In the genomic region with DNA sequence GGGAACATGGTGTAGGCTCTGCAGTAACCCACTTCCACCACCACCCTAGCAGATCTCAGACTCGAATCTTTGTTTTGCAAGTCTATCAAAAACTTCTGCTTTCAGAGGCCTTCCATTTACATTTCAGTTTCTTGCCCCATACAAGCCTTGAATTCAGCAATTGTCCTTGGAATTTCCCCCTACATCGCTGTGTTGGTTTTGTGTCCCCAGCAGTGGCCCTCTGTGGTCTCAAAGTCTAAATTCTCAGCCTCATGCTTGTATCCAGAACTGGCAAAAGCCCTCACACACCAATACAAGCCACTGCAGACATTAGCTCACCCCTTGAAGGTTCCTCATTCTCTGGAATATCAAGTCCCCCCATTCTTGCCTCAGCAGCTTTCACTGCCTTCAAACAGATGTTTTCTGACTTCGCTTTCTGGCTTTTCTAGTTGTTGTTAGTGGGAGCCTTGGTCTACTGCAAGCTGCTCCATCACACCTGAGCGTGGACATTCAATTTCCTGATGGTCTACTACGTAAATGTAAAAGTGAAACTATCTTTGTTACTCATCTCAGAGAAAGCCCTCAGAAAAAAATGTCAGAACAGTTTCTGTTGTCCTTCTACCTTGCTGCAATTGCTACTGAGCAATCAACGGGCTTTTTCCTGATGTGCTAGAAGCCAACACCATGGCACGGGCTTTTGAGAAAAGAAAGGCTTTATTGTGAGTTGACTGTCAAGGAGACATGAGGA, we compare ENCODE assay signal across 8 cellular contexts. TPM values are rescaled to one million over a fixed set of nuclear protein-coding genes. Genes with fewer than 3 reads are reported as not detected.
DNase-seq lines count a peak whose midpoint lies in the region; ATAC-seq, FAIRE-seq and TF ChIP-seq lines count a peak whose summit lies in the region.

No MANE protein-coding gene starts in this region.

- SMC1A ChIA-PET in GM12878 (lab: Charles Lee; ENCODE audit: uncharacterized antibody, unreplicated experiment): interaction anchor here (1.2 to 6.3 kb wide), 5 partner anchors 9 to 24 kb away, joined by 3 to 58 read pairs (median 5); no protein-coding TSS in a partner anchor

- H3K9ac ChIP-seq in BLaER1 treated with 17β-estradiol and CSF1 and Interleukin-3, amounts not matched to agents 10 nM and 100 nM: peak overlapping the region in 3 of 11 experiments; percentile 24 to 48 (median 41); a peak in 4 of 22 replicates
- peak overlapping the region; percentile 24; the same call in 1 of the 2 replicates for H3K9ac ChIP-seq in GM12878 (ENCODE audit: control insufficient read depth, insufficient read depth, low read length)

- H3K27ac ChIP-seq in BLaER1 treated with 17β-estradiol and CSF1 and Interleukin-3, amounts not matched to agents 10 nM and 100 nM: peak overlapping the region in 7 of 11 experiments; percentile 1 to 74 (median 50); a peak in 12 of 22 replicates
- peak overlapping the region; percentile 81 for H3K27ac ChIP-seq in GM12878 (ENCODE audit: control insufficient read depth, insufficient read depth)

- WGBS in GM12878 (ENCODE audit: insufficient coverage, insufficient replicate concordance, low lambda C conversion rate, missing lambda C conversion rate): under 1% methylated on average over 7 of the region's 7 CpGs

- no peaks in the 10 kb centered on the region for H3K9me3 ChIP-seq in BLaER1 treated with 17β-estradiol and CSF1 and Interleukin-3, amounts not matched to agents 10 nM and 100 nM (replicated peaks in 1 of 11)
- H3K9me3 ChIP-seq in GM12878 (replicated peaks; ENCODE audit: control insufficient read depth, insufficient read depth, low read length) (peaks cover 5% of the 10 kb centered on the region; the same call in 1 of the 3 replicates), HAP-1 (peaks cover 2% of the 10 kb centered on the region; the same call in 1 of the 2 replicates)

- peak overlapping the region; percentile 1 to 76 (median 35); a peak in 14 of 22 replicates for H3K4me2 ChIP-seq in BLaER1 treated with 17β-estradiol and CSF1 and Interleukin-3, amounts not matched to agents 10 nM and 100 nM
- peak overlapping the region; percentile 53 for H3K4me2 ChIP-seq in GM12878 (ENCODE audit: control insufficient read depth, insufficient read depth)

- CTCF ChIA-PET in GM12878 (lab: Yijun Ruan, JAX): interaction anchor here (7.1 to 7.5 kb wide), 2 partner anchors 12 to 24 kb away, joined by 69 to 73 read pairs; no protein-coding TSS in a partner anchor

- in situ Hi-C loops in GM12878 (cut with MboI) (no loop called here), HAP-1 (cut with MboI; ENCODE audit: low sequenced_read_pairs) (no loop called here)

- peak in 2 of 3 experiments; percentile 4 to 16; a peak in 2 of 6 replicates for TF ChIP-seq CTCF in GM12878 (IDR thresholded peaks at IDR 0.05 in 2 of 3, conservative IDR thresholded peaks at IDR 0.05 in 1 of 3; ENCODE audit: control insufficient read depth in 2 of 3, extremely low read depth in 1 of 3, insufficient read depth in 1 of 3, low read depth in 3 of 3, low read length in 3 of 3)

- peak; percentile 80 for FAIRE-seq in GM19239 (lab: Jason Lieb, UNC)
- peak; percentile 93 for FAIRE-seq in GM12878 (lab: Jason Lieb, UNC)

- RAD21 ChIA-PET in GM12878 (lab: Charles Lee; ENCODE audit: unreplicated experiment): interaction anchor here (0.8 to 1.1 kb wide), 3 partner anchors 10 to 24 kb away, joined by 3 to 5 read pairs (median 3); no protein-coding TSS in a partner anchor

- no peaks in the 10 kb centered on the region; a peak in 1 of 22 replicates for H4K20me1 ChIP-seq in BLaER1 treated with 17β-estradiol and CSF1 and Interleukin-3, amounts not matched to agents 10 nM and 100 nM
- no peaks in the 10 kb centered on the region for H4K20me1 ChIP-seq in GM12878 (ENCODE audit: control insufficient read depth, insufficient read depth)

- TF ChIP-seq POLR2A in GM12878 (IDR thresholded peaks at IDR 0.05; ENCODE audit: low read depth, low read length) (no peak), erythroblast (IDR thresholded peaks at IDR 0.05; ENCODE audit: low read length) (no peak)

- H3K27me3 ChIP-seq in BLaER1 treated with 17β-estradiol and CSF1 and Interleukin-3, amounts not matched to agents 10 nM and 100 nM: no peaks in the 10 kb centered on the region
- no peaks in the 10 kb centered on the region for H3K27me3 ChIP-seq in GM12878 (replicated peaks in 1 of 2; ENCODE audit: control insufficient read depth in 2 of 2, insufficient read depth in 2 of 2, low read length in 1 of 2)
- no peaks in the 10 kb centered on the region for H3K27me3 ChIP-seq in HAP-1 (ENCODE audit: low read depth)

- TF ChIP-seq RAD21 in GM12878 (IDR thresholded peaks at IDR 0.05; ENCODE audit: insufficient read depth, low read depth, low read length): no peak

- ATAC-seq in HG03469 (IDR thresholded peaks at IDR 0.05; ENCODE audit: unreplicated experiment) (peak; percentile 33), GM12878 (peak; percentile 53)

- H3K79me2 ChIP-seq in GM12878 (ENCODE audit: control insufficient read depth, insufficient read depth, low read length): peaks cover 17% of the 10 kb centered on the region

- no peak for TF ChIP-seq EP300 in GM12878 (IDR thresholded peaks at IDR 0.05; ENCODE audit: borderline replicate concordance in 1 of 2, control insufficient read depth in 1 of 2, low read depth in 2 of 2, low read length in 2 of 2)

- peak overlapping the region; percentile 41 for H2AFZ ChIP-seq in GM12878 (ENCODE audit: control insufficient read depth, low read depth, low read length)

- DNase-seq in GM19239 (ENCODE audit: insufficient read length, low spot score) (peak; percentile 53), GM12878 (ENCODE audit: low read depth, low spot score) (peak; percentile 69), HAP-1 (ENCODE audit: low spot score in 2 of 2) (no peak), erythroblast (lab: John Stamatoyannopoulos, UW) (no peak), NCI-H187 treated with DMSO at 0.1 percent for 48 hours (lab: John Stamatoyannopoulos, UW) (no peak)
- DNase-seq in activated effector memory CD4-positive, alpha-beta T cell treated with Interleukin-2 at 50 U/mL for 16 hours: no peak

- POLR2A ChIA-PET in GM12878 (lab: Charles Lee): interaction anchor here (0.5 to 1.2 kb wide), 5 partner anchors 11 to 54 kb away, joined by 3 to 8 read pairs (median 4); no protein-coding TSS in a partner anchor

- intact Hi-C loops in GM12878 (cut with micrococcal nuclease; ENCODE audit: unreplicated experiment): loop anchor here (5.0 kb wide), 2 partner anchors 113 to 177 kb away; a partner anchor contains a TSS

- peaks cover 0 to 9% (median 4%) of the 10 kb centered on the region in 11 experiments; a peak in 4 of 22 replicates for H3K36me3 ChIP-seq in BLaER1 treated with 17β-estradiol and CSF1 and Interleukin-3, amounts not matched to agents 10 nM and 100 nM
- no peaks in the 10 kb centered on the region for H3K36me3 ChIP-seq in GM12878 (ENCODE audit: control insufficient read depth in 2 of 2, insufficient read depth in 2 of 2, low read length in 1 of 2)
- no peaks in the 10 kb centered on the region for H3K36me3 ChIP-seq in HAP-1 (replicated peaks)

- peaks cover 16 to 35% (median 26%) of the 10 kb centered on the region in 10 experiments for H3K4me1 ChIP-seq in BLaER1 treated with 17β-estradiol and CSF1 and Interleukin-3, amounts not matched to agents 10 nM and 100 nM
- peaks cover 20% of the 10 kb centered on the region for H3K4me1 ChIP-seq in GM12878 (ENCODE audit: control insufficient read depth, insufficient read depth, low read length)
- H3K4me1 ChIP-seq in HAP-1: 0 out of 2 replicates have a peak, but pooled peaks cover 3% of the 10 kb centered on the region

- H3K4me3 ChIP-seq in BLaER1 treated with 17β-estradiol and CSF1 and Interleukin-3, amounts not matched to agents 10 nM and 100 nM: no peak overlapping the region
- H3K4me3 ChIP-seq in GM12878 (peak overlapping the region; percentile 13; the same call in 1 of the 2 replicates), HAP-1 (no peak overlapping the region)

- BruUV-seq in GM12878 (replicated peaks; lab: Mats Ljungman, UMichigan): no TSS peak

TF ChIP-seq in GM12878, 131 proteins besides CTCF, POLR2A, EP300 and RAD21 (continues in another document):
- no peak for TF ChIP-seq SIN3A (IDR thresholded peaks at IDR 0.05; ENCODE audit: low read depth, low read length)
- TF ChIP-seq TARDBP (IDR thresholded peaks at IDR 0.05; ENCODE audit: borderline replicate concordance): no peak
- no peak for TF ChIP-seq BRCA1 (IDR thresholded peaks at IDR 0.05; ENCODE audit: low read depth, low read length)
- TF ChIP-seq POLR2AphosphoS5 (IDR thresholded peaks at IDR 0.05; ENCODE audit: low read length): no peak
- TF ChIP-seq NFXL1 (IDR thresholded peaks at IDR 0.05; ENCODE audit: borderline replicate concordance): no peak
- peak; percentile 41; the same call in 1 of the 2 replicates for TF ChIP-seq EED (IDR thresholded peaks at IDR 0.05; ENCODE audit: low read depth)
- TF ChIP-seq BHLHE40 (IDR thresholded peaks at IDR 0.05; ENCODE audit: borderline replicate concordance in 1 of 2, low read depth in 2 of 2, low read length in 1 of 2): no peak
- TF ChIP-seq ATF7 (IDR thresholded peaks at IDR 0.05; ENCODE audit: low read depth): no peak
- TF ChIP-seq SP1 (IDR thresholded peaks at IDR 0.05; ENCODE audit: low read depth, low read length): no peak

RNA-seq across cellular contexts. Expression of a gene that starts 1.8 kb away (rescaled TPM):
- total RNA-seq in GM12878 (2013; cell fraction: nucleolus; rRNA removed): 88.2 and 88.7 TPM in 2 replicates
- total RNA-seq in GM12878 (2014; rRNA removed) (42.3 and 49.5 TPM in 2 replicates), GM12878 (2014; rRNA removed; fragmentation: Illumina TruSeq; extraction: Trizol) (64.0 and 65.6 TPM in 2 replicates), GM12878 (2021) (37.1 and 37.5 TPM in 2 replicates)
- polyA plus RNA-seq in GM12878 (2011; ENCODE audit: low read depth): 26.5 TPM
- polyA plus RNA-seq in GM12878 (2011; rRNA removed) (58.0 and 106 TPM in 2 replicates), GM12878 (2014; fragmentation: Illumina TruSeq; extraction: Trizol) (102 and 177 TPM in 2 replicates), GM12878 (2014; fragmentation: Nextera tagmentation; extraction: Ambion mirVana) (10 to 100 TPM; 24.1 to 28.8 TPM), GM12878 (2014; rRNA removed) (37.4 and 49.1 TPM in 2 replicates), GM12878 (2016; fragmentation: Nextera tagmentation; extraction: Ambion mirVana) (10 to 100 TPM; 48.9 to 54.4 TPM)
- 36.1 and 36.7 TPM in 2 replicates for polyA plus RNA-seq in GM12878 (2011; cell fraction: cytosol; rRNA removed)
- polyA plus RNA-seq in GM12878 (2011; cell fraction: nucleus; rRNA removed): 49.8 and 60.9 TPM in 2 replicates
- 36.2 and 57.3 TPM in 2 replicates for polyA plus RNA-seq in GM12878 (2012)
- 31.6 and 38.5 TPM in 2 replicates for polyA minus RNA-seq in GM12878 (2011; rRNA and poly(A)+ RNA removed)
- polyA minus RNA-seq in GM12878 (2011; cell fraction: cytosol; rRNA and poly(A)+ RNA removed): 12.8 and 16.1 TPM in 2 replicates
- polyA minus RNA-seq in GM12878 (2011; cell fraction: nucleus; rRNA and poly(A)+ RNA removed): 16.8 and 26.8 TPM in 2 replicates

Comparison
In these comparisons a context has a peak if more than half of its experiments do, and no peak if none do; other contexts are left out.
1. DNase-seq: peak in GM19239 (single experiment) and GM12878 (single experiment); none in activated effector memory CD4-positive, alpha-beta T cell treated with Interleukin-2 at 50 U/mL for 16 hours (single experiment), HAP-1 (0 of 2), erythroblast (0 of 2) and NCI-H187 treated with DMSO at 0.1 percent for 48 hours (single experiment).